Comparison of ENCODE assay signal across 8 cellular contexts in the genomic region with DNA sequence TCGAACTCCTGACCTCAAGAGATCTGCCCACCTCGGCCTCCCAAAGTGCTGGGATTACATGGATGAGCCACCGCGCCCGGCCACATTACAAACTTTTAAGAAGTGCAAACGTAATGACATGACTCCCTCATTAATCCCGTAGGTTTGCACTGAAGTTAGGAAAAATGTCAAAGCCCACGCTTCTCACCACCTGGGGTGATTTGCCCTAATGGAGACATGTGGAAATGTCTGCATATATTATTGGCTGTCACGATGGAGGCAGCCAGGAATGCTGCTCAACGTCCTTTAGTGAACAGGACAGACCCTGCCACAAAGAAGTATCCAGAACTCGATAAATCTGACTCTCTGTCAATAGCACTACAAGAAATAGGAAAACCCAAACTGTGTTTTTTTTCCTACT. TPM values are rescaled to one million over a fixed set of nuclear protein-coding genes. Genes with fewer than 3 reads are reported as not detected.
"Had no signal": no experiment of that assay in that cellular context is flagged by ENCODE, and none has a peak within 500 bp of the region (broad histone marks: within the 10 kb centered on the region; RNA-seq: fewer than 3 reads in every experiment).

No MANE protein-coding gene starts in this region.

- DNase-seq: IMR-90, KBM-7 had no signal

- H3K27ac Mint-ChIP-seq: IgD-negative memory B cell had no signal

- H3K4me3 ChIP-seq: K562 had no signal

- H3K4me3 Mint-ChIP-seq: IgD-negative memory B cell had no signal

- ATAC-seq: HepG2, K562 had no signal

- H3K27ac ChIP-seq: HL-60 had no signal

RNA-seq across cellular contexts. Expression of gene NLRP9, which starts 21.0 kb away (rescaled TPM):
- total RNA-seq: HepG2, HT-29, HT1080, IMR-90, K562 had no signal
- polyA plus RNA-seq: HepG2, IgD-negative memory B cell, IMR-90, K562 had no signal

RNA-seq across cellular contexts. Expression of gene RFPL4A, which starts 41.6 kb away (rescaled TPM):
- total RNA-seq: HepG2, HT-29, IMR-90 had no signal
- polyA plus RNA-seq: HepG2, IgD-negative memory B cell had no signal

RNA-seq across cellular contexts. Expression of gene RFPL4AL1, which starts 51.7 kb away (rescaled TPM):
- total RNA-seq: HepG2, HT-29, HT1080, IMR-90 had no signal
- polyA plus RNA-seq: HepG2, IgD-negative memory B cell, IMR-90 had no signal
